Comparison of ENCODE assay signal across 29 cellular contexts in genomic region chr4:39339968-39340367, GRCh38.
"Had no signal": no experiment of that assay in that cellular context is flagged by ENCODE, and none has a peak within 500 bp of the region (broad histone marks: within the 10 kb centered on the region; RNA-seq: fewer than 3 reads in every experiment).

No MANE protein-coding gene starts in this region.

- H3K27ac ChIP-seq: brain microvascular endothelial cell, esophagus muscularis mucosa, foreskin keratinocyte, gastrocnemius medialis, heart left ventricle, WERI-Rb-1 had no signal

- H3K9me3 ChIP-seq: esophagus muscularis mucosa, gastrocnemius medialis, heart left ventricle had no signal

- H3K4me3 ChIP-seq: esophagus muscularis mucosa, gastrocnemius medialis, heart left ventricle had no signal

- H3K27me3 ChIP-seq: brain microvascular endothelial cell, esophagus muscularis mucosa, foreskin keratinocyte, gastrocnemius medialis, heart left ventricle had no signal

- H3K36me3 ChIP-seq: gastrocnemius medialis had no signal

- ATAC-seq: activated CD4-positive, CD25-positive, alpha-beta regulatory T cell treated with anti-CD3 and anti-CD28 coated beads, Interleukin-2, amount 50 U/mL, for 24 hours; activated CD8-positive, alpha-beta T cell treated with anti-CD3 and anti-CD28 coated beads for 36 hours; activated T-cell treated with anti-CD3 and anti-CD28 coated beads, Interleukin-2, amount 50 U/mL, for 4 hours; activated T-helper 17 cell treated with anti-CD3 and anti-CD28 coated beads, Interleukin-2, amount 50 U/mL, for 72 hours; effector memory CD8-positive, alpha-beta T cell; foreskin keratinocyte; gastrocnemius medialis; heart left ventricle had no signal

- FAIRE-seq: bronchial epithelial cell had no signal

- DNase-seq: activated B cell treated with CpG ODN at 0.5 μM for 24 hours; activated CD4-positive, alpha-beta T cell treated with anti-CD3 and anti-CD28 coated beads for 48 hours; activated CD4-positive, alpha-beta T cell treated with anti-CD3 and anti-CD28 coated beads, Interleukin-2, amount 50 U/mL, for 1 hour; activated CD4-positive, alpha-beta T cell treated with anti-CD3 and anti-CD28 coated beads, Interleukin-2, amount 50 U/mL, for 48 hours; activated CD8-positive, alpha-beta memory T cell treated with anti-CD3 and anti-CD28 coated beads for 24 hours; activated CD8-positive, alpha-beta T cell treated with anti-CD3 and anti-CD28 coated beads for 36 hours; activated effector memory CD4-positive, alpha-beta T cell treated with Interleukin-2 at 50 U/mL for 16 hours; activated gamma-delta T cell treated with Interleukin-2 at 50 U/mL for 16 hours; activated naive CD4-positive, alpha-beta T cell treated with anti-CD3 and anti-CD28 coated beads, Interleukin-2, amount 50 U/mL, for 16 hours; activated naive CD4-positive, alpha-beta T cell treated with Interleukin-2 at 50 U/mL for 16 hours; activated T-cell treated with anti-CD3 and anti-CD28 coated beads, Interleukin-2, amount 50 U/mL, for 4 hours; amniotic stem cell; anterior cingulate cortex; brain microvascular endothelial cell; cortex of kidney; dermis blood vessel endothelial cell; effector CD4-positive, alpha-beta T cell; effector memory CD8-positive, alpha-beta T cell; erythroblast; foreskin keratinocyte; gastrocnemius medialis; glutamatergic neuron; heart left ventricle; T1000; WERI-Rb-1 had no signal

- H3K4me1 ChIP-seq: foreskin keratinocyte, gastrocnemius medialis had no signal
